Comparison of ENCODE assay signal across 31 cellular contexts in genomic region chr16:23795369-23795768, GRCh38. TPM values are rescaled to one million over a fixed set of nuclear protein-coding genes. Genes with fewer than 3 reads are reported as not detected.
"Had no signal": no experiment of that assay in that cellular context is flagged by ENCODE, and none has a peak within 500 bp of the region (broad histone marks: within the 10 kb centered on the region; RNA-seq: fewer than 3 reads in every experiment).

No MANE protein-coding gene starts in this region.

- ATAC-seq: left lung; naive thymus-derived CD4-positive, alpha-beta T cell; natural killer cell treated with Interleukin-12 subunit alpha and Interleukin-12 subunit beta and Interleukin-15 and Interleukin-18, amount 100 ng/mL, for 72 hours; right cardiac atrium; stimulated activated memory B cell treated with anti-CD40 and anti-IgM and Interleukin-4, amounts not matched to agents 10 μg/mL and 1 μg/mL and 100 μg/mL, for 72 hours; stimulated activated naive CD8-positive, alpha-beta T cell treated with anti-CD3 and anti-CD28 coated beads, Interleukin-15, amount 100 ng/mL, for 72 hours; upper lobe of right lung had no signal

- H3K36me3 ChIP-seq: left lung, ovary, sigmoid colon, thyroid gland, upper lobe of right lung had no signal

- H3K27me3 ChIP-seq: ovary, sigmoid colon, testis, thyroid gland, upper lobe of right lung had no signal

- H3K4me1 ChIP-seq: left lung, testis, thyroid gland, upper lobe of right lung had no signal

- H3K27ac ChIP-seq: left lung, ovary, sigmoid colon, testis, thyroid gland, upper lobe of right lung had no signal

- H3K4me3 ChIP-seq: left lung, lung, ovary, sigmoid colon, smooth muscle cell, testis, thyroid gland, upper lobe of right lung had no signal

- H3K9me3 ChIP-seq: left lung, ovary, testis, thyroid gland, upper lobe of right lung had no signal

- DNase-seq: hypothalamus; immature natural killer cell; kidney; left colon; left lung; mesendoderm; naive thymus-derived CD4-positive, alpha-beta T cell; ovary; retina; right cardiac atrium; sigmoid colon; stimulated activated CD4-positive, alpha-beta T cell treated with anti-CD3 and anti-CD28 coated beads, Interleukin-1b, Interleukin-23, amount 100 ng/mL, for 48 hours; stimulated activated CD4-positive, alpha-beta T cell treated with anti-CD3 and anti-CD28 coated beads, Interleukin-2, amount 100 ng/mL, for 48 hours; stimulated activated CD4-positive, alpha-beta T cell treated with anti-CD3 and anti-CD28 coated beads, Interleukin-4, amount 100 ng/mL, for 4 hours; stimulated activated CD8-positive, alpha-beta memory T cell treated with anti-CD3 and anti-CD28 coated beads, Interleukin-4, amount 100 ng/mL, for 48 hours; stimulated activated naive CD4-positive, alpha-beta T cell treated with Interleukin-2 at 50 U/mL for 16 hours; stimulated activated naive CD8-positive, alpha-beta T cell treated with anti-CD3 and anti-CD28 coated beads, Interleukin-15, amount 100 ng/mL, for 72 hours; testis; thyroid gland; trophoblast cell; upper lobe of right lung had no signal

RNA-seq across cellular contexts. Expression of gene PRKCB, which starts 40.4 kb away (rescaled TPM):
- total RNA-seq: myocyte, pulmonary artery endothelial cell had no signal

RNA-seq across cellular contexts. Expression of gene CHP2, which starts 40.5 kb away (rescaled TPM):
- total RNA-seq: kidney; liver; mesothelial cell of epicardium; myocyte; naive thymus-derived CD4-positive, alpha-beta T cell; natural killer cell treated with Interleukin-12 subunit alpha and Interleukin-12 subunit beta and Interleukin-15 and Interleukin-18, amount 100 ng/mL, for 72 hours; omental fat pad; progenitor cell of endocrine pancreas; pulmonary artery endothelial cell; right cardiac atrium; smooth muscle cell; thyroid gland; upper lobe of right lung had no signal
